Comparison of ENCODE assay signal across 16 cellular contexts in the genomic region with DNA sequence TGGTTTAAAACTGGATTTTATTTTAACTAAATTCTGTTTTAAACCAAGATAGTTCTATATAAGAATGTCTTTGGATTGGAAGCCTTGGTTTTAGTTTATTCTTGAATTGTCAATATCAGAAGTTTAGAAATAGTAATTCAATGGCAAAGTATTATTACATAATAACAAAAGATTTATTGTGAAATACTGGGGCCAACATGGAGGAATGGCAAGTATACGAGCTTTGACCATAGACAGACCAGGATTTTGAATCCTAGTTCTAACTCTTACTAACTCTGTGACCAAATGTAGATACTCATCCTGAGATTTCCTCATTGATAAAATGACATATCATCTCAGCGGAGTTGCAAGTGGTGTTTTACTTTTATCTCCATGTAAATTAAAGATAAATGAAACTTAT.
DNase-seq lines count a peak whose midpoint lies in the region; ATAC-seq and TF ChIP-seq lines count a peak whose summit lies in the region.
"Had no signal": no experiment of that assay in that cellular context is flagged by ENCODE, and none has a peak within 500 bp of the region (broad histone marks: within the 10 kb centered on the region; RNA-seq: fewer than 3 reads in every experiment).

No MANE protein-coding gene starts in this region.

- H3K4me1 ChIP-seq in SK-N-SH (ENCODE audit: control insufficient read depth in 1 of 2, insufficient read depth in 2 of 2, low read depth in 1 of 2, low read length in 1 of 2) (no peaks in the 10 kb centered on the region; a peak in 1 of 4 replicates), Karpas-422 (ENCODE audit: low read length) (peaks cover 50% of the 10 kb centered on the region)

- no peaks in the 10 kb centered on the region for H3K9me3 ChIP-seq in SK-N-SH
- H3K9me3 ChIP-seq in Karpas-422 (ENCODE audit: low read length): no peaks in the 10 kb centered on the region
- H3K9me3 ChIP-seq: A549 had no signal

- WGBS in SK-N-SH (ENCODE audit: low lambda C conversion rate): 89% methylated on average over 2 of the region's 2 CpGs

- H3F3A ChIP-seq in SK-N-SH (replicated peaks; ENCODE audit: insufficient read depth): peaks cover 12% of the 10 kb centered on the region

- CTCF ChIA-PET in SK-N-SH (lab: Yijun Ruan, JAX): interaction anchor here (0.6 to 4.1 kb wide), 15 partner anchors 8 to 198 kb away, joined by 3 to 62 read pairs (median 3); a partner anchor contains a TSS

- POLR2A ChIA-PET in SK-N-SH (lab: Yijun Ruan, JAX): no interaction called here
- POLR2A ChIA-PET in naive thymus-derived CD8-positive, alpha-beta T cell (lab: Charles Lee): no interaction called here

- no peaks in the 10 kb centered on the region for H3K9me2 ChIP-seq in SK-N-SH
- H3K9me2 ChIP-seq in Karpas-422 (replicated peaks; ENCODE audit: insufficient read depth, low read length): no peaks in the 10 kb centered on the region

- DNase-seq in SK-N-SH (no peak), Karpas-422 (no peak), epithelial cell of prostate (ENCODE audit: low read depth, low spot score) (no peak), T-helper 2 cell (no peak)
- no peak for DNase-seq in naive thymus-derived CD8-positive, alpha-beta T cell
- no peak for DNase-seq in activated naive CD4-positive, alpha-beta T cell treated with anti-CD3 and anti-CD28 coated beads, Interleukin-2, amount 50 U/mL, for 72 hours (ENCODE audit: low spot score in 2 of 2)
- DNase-seq: AML-193; CD4-positive, alpha-beta T cell; DND-41; EL; H9 had no signal

- H3K79me2 ChIP-seq in SK-N-SH (ENCODE audit: insufficient read depth) (peaks cover 87% of the 10 kb centered on the region), Karpas-422 (ENCODE audit: low read length) (peaks cover 79% of the 10 kb centered on the region)

- TF ChIP-seq CTCF in SK-N-SH (IDR thresholded peaks at IDR 0.05): no peak

- H3K9ac ChIP-seq in SK-N-SH (no peak overlapping the region), Karpas-422 (ENCODE audit: low read length) (no peak overlapping the region)

- peaks cover 0 to 3% (median 0%) of the 10 kb centered on the region in 5 donors for H3K27me3 Mint-ChIP-seq in naive thymus-derived CD8-positive, alpha-beta T cell
- H3K27me3 Mint-ChIP-seq: CD4-positive, alpha-beta T cell had no signal

- H3K27ac ChIP-seq in SK-N-SH (ENCODE audit: low read depth in 2 of 2, low read length in 1 of 2) (peak overlapping the region; percentile 5 to 16; a peak in 1 of 4 replicates), Karpas-422 (ENCODE audit: low read length) (peak overlapping the region; percentile 36), epithelial cell of prostate (peak overlapping the region; percentile 3)
- H3K27ac ChIP-seq: 22Rv1, A549, C4-2B had no signal

- no peak for TF ChIP-seq RAD21 in SK-N-SH (IDR thresholded peaks at IDR 0.05; ENCODE audit: low read length)

- H4K20me1 ChIP-seq in SK-N-SH (ENCODE audit: insufficient read depth) (peaks cover 39% of the 10 kb centered on the region), Karpas-422 (ENCODE audit: insufficient read depth, low read depth, low read length) (no peaks in the 10 kb centered on the region)

- peaks cover 2 to 7% (median 5%) of the 10 kb centered on the region in 4 donors for H3K4me1 Mint-ChIP-seq in naive thymus-derived CD8-positive, alpha-beta T cell

- H3K36me3 ChIP-seq in SK-N-SH (replicated peaks in 1 of 2; ENCODE audit: control insufficient read depth in 1 of 2, insufficient read depth in 2 of 2, low read length in 1 of 2) (peaks cover 13 to 17% of the 10 kb centered on the region in 2 experiments), Karpas-422 (ENCODE audit: insufficient read depth, low read length) (peaks cover 21% of the 10 kb centered on the region)

- no peak for TF ChIP-seq EP300 in SK-N-SH (IDR thresholded peaks at IDR 0.05; ENCODE audit: borderline replicate concordance in 1 of 2, low read depth in 1 of 2, low read length in 1 of 2)

- ATAC-seq in SK-N-SH treated with all-trans-retinoic acid at 6 μM for 48 hours: no peak
- no peak for ATAC-seq in naive thymus-derived CD8-positive, alpha-beta T cell
- ATAC-seq in activated naive CD4-positive, alpha-beta T cell treated with anti-CD3 and anti-CD28 coated beads, Interleukin-2, amount 50 U/mL, for 72 hours: no peak

- H3K36me3 Mint-ChIP-seq in naive thymus-derived CD8-positive, alpha-beta T cell: peaks cover 0 to 3% (median 0%) of the 10 kb centered on the region in 3 donors
- H3K36me3 Mint-ChIP-seq in activated naive CD4-positive, alpha-beta T cell treated with anti-CD3 and anti-CD28 coated beads, Interleukin-2, amount 50 U/mL, for 72 hours: no peaks in the 10 kb centered on the region

- H3K4me3 ChIP-seq in SK-N-SH (ENCODE audit: low read depth in 2 of 2, low read length in 1 of 2): no peak overlapping the region
- H3K4me3 ChIP-seq in Karpas-422 (ENCODE audit: low read length): no peak overlapping the region
- H3K4me3 ChIP-seq: A549, GM12878 had no signal

- H2AFZ ChIP-seq in SK-N-SH (ENCODE audit: low read depth): no peak overlapping the region
- no peak overlapping the region for H2AFZ ChIP-seq in Karpas-422 (ENCODE audit: low read length)

- H3K27ac Mint-ChIP-seq in naive thymus-derived CD8-positive, alpha-beta T cell: no peak overlapping the region
- no peak overlapping the region for H3K27ac Mint-ChIP-seq in activated naive CD4-positive, alpha-beta T cell treated with anti-CD3 and anti-CD28 coated beads, Interleukin-2, amount 50 U/mL, for 72 hours
- H3K27ac Mint-ChIP-seq: CD4-positive, alpha-beta T cell had no signal

- no peak overlapping the region for H3K4me3 Mint-ChIP-seq in naive thymus-derived CD8-positive, alpha-beta T cell
- H3K4me3 Mint-ChIP-seq: CD4-positive, alpha-beta T cell; H9 had no signal

- H3K27me3 ChIP-seq in SK-N-SH (ENCODE audit: insufficient read depth) (no peaks in the 10 kb centered on the region), Karpas-422 (ENCODE audit: low read length) (no peaks in the 10 kb centered on the region)

- H3K4me2 ChIP-seq in SK-N-SH (no peak overlapping the region), Karpas-422 (ENCODE audit: low read depth, low read length, poor library complexity, severe bottlenecking) (no peak overlapping the region)

- H3K9me3 Mint-ChIP-seq in naive thymus-derived CD8-positive, alpha-beta T cell: no peaks in the 10 kb centered on the region
- no peaks in the 10 kb centered on the region for H3K9me3 Mint-ChIP-seq in activated naive CD4-positive, alpha-beta T cell treated with anti-CD3 and anti-CD28 coated beads, Interleukin-2, amount 50 U/mL, for 72 hours
- H3K9me3 Mint-ChIP-seq: CD4-positive, alpha-beta T cell; H9 had no signal

TF ChIP-seq in SK-N-SH, 30 proteins besides CTCF, POLR2A, EP300 and RAD21 (continues in another document):
- TF ChIP-seq SIN3A (IDR thresholded peaks at IDR 0.05; ENCODE audit: borderline replicate concordance, low read depth, low read length) (no peak), TCF12 (IDR thresholded peaks at IDR 0.05) (no peak)
- TF ChIP-seq, protein P1, sequence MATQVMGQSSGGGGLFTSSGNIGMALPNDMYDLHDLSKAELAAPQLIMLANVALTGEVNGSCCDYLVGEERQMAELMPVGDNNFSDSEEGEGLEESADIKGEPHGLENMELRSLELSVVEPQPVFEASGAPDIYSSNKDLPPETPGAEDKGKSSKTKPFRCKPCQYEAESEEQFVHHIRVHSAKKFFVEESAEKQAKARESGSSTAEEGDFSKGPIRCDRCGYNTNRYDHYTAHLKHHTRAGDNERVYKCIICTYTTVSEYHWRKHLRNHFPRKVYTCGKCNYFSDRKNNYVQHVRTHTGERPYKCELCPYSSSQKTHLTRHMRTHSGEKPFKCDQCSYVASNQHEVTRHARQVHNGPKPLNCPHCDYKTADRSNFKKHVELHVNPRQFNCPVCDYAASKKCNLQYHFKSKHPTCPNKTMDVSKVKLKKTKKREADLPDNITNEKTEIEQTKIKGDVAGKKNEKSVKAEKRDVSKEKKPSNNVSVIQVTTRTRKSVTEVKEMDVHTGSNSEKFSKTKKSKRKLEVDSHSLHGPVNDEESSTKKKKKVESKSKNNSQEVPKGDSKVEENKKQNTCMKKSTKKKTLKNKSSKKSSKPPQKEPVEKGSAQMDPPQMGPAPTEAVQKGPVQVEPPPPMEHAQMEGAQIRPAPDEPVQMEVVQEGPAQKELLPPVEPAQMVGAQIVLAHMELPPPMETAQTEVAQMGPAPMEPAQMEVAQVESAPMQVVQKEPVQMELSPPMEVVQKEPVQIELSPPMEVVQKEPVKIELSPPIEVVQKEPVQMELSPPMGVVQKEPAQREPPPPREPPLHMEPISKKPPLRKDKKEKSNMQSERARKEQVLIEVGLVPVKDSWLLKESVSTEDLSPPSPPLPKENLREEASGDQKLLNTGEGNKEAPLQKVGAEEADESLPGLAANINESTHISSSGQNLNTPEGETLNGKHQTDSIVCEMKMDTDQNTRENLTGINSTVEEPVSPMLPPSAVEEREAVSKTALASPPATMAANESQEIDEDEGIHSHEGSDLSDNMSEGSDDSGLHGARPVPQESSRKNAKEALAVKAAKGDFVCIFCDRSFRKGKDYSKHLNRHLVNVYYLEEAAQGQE (IDR thresholded peaks at IDR 0.05; ENCODE audit: low read depth, low read length): no peak

TF ChIP-seq in SK-N-SH treated with all-trans-retinoic acid at 6 μM for 48 hours, 23 proteins besides CTCF, POLR2A, EP300 and RAD21 (continues in another document):
- TF ChIP-seq, protein P2, sequence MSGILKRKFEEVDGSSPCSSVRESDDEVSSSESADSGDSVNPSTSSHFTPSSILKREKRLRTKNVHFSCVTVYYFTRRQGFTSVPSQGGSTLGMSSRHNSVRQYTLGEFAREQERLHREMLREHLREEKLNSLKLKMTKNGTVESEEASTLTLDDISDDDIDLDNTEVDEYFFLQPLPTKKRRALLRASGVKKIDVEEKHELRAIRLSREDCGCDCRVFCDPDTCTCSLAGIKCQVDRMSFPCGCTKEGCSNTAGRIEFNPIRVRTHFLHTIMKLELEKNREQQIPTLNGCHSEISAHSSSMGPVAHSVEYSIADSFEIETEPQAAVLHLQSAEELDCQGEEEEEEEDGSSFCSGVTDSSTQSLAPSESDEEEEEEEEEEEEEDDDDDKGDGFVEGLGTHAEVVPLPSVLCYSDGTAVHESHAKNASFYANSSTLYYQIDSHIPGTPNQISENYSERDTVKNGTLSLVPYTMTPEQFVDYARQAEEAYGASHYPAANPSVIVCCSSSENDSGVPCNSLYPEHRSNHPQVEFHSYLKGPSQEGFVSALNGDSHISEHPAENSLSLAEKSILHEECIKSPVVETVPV (CRISPR knock-in tag; IDR thresholded peaks at IDR 0.05): no peak
- no peak for TF ChIP-seq PPARA (CRISPR knock-in tag; IDR thresholded peaks at IDR 0.05; ENCODE audit: borderline replicate concordance)
- no peak for TF ChIP-seq ZFP3 (CRISPR knock-in tag; IDR thresholded peaks at IDR 0.05)
- no peak for TF ChIP-seq ZNF8 (CRISPR knock-in tag; IDR thresholded peaks at IDR 0.05)
- TF ChIP-seq TOX (CRISPR knock-in tag; IDR thresholded peaks at IDR 0.05; ENCODE audit: borderline replicate concordance): no peak
- no peak for TF ChIP-seq ESRRG (CRISPR knock-in tag; IDR thresholded peaks at IDR 0.05)
- no peak for TF ChIP-seq ZNF70 (CRISPR knock-in tag; IDR thresholded peaks at IDR 0.05)
- no peak for TF ChIP-seq ZNF565 (CRISPR knock-in tag; conservative IDR thresholded peaks at IDR 0.05; ENCODE audit: low read depth)
- TF ChIP-seq GLIS3 (CRISPR knock-in tag; IDR thresholded peaks at IDR 0.05): no peak
- TF ChIP-seq ARNTL (CRISPR knock-in tag; IDR thresholded peaks at IDR 0.05; ENCODE audit: borderline replicate concordance, low read depth): no peak
